In genomic region chr17:21349369-21350050, GRCh38 we compare ENCODE assay signal across 1 cellular context.
TF ChIP-seq lines count a peak whose summit lies in the region.

No MANE protein-coding gene starts in this region.

TF ChIP-seq in HEK293, 187 proteins besides CTCF, POLR2A, EP300 and RAD21:
- TF ChIP-seq ZNF335 (tag by site-specific recombination; conservative IDR thresholded peaks at IDR 0.05) (peak; percentile 38; the same call in 1 of the 2 replicates), ZNF629 (tag by site-specific recombination; IDR thresholded peaks at IDR 0.05) (0 out of 2 replicates have a peak, but pooled peaks have one; percentile 22), GLIS1 (tag by site-specific recombination; IDR thresholded peaks at IDR 0.05) (peak; percentile 89)
